Comparison of ENCODE assay signal across 16 cellular contexts in genomic region chr15:63998489-63998888, GRCh38. TPM values are rescaled to one million over a fixed set of nuclear protein-coding genes. Genes with fewer than 3 reads are reported as not detected.
DNase-seq lines count a peak whose midpoint lies in the region; ATAC-seq and TF ChIP-seq lines count a peak whose summit lies in the region.
"Had no signal": no experiment of that assay in that cellular context is flagged by ENCODE, and none has a peak within 500 bp of the region (broad histone marks: within the 10 kb centered on the region; RNA-seq: fewer than 3 reads in every experiment).

No MANE protein-coding gene starts in this region.

- H3K4me3 Mint-ChIP-seq in CD8-positive, alpha-beta memory T cell: no peak overlapping the region
- H3K4me3 Mint-ChIP-seq: H9, immature natural killer cell, naive B cell had no signal

- DNase-seq in Right ventricle myocardium inferior (ENCODE audit: missing footprints) (no peak), cardiac septum (ENCODE audit: low spot score) (no peak), mesendoderm (no peak), activated gamma-delta T cell treated with Interleukin-2 at 50 U/mL for 16 hours (no peak), GM10248 (ENCODE audit: extremely low spot score) (no peak)
- DNase-seq in CD8-positive, alpha-beta memory T cell: no peak
- DNase-seq: activated naive CD4-positive, alpha-beta T cell treated with anti-CD3 and anti-CD28 coated beads, Interleukin-2, amount 50 U/mL, for 16 hours; foreskin melanocyte; H9; immature natural killer cell; naive B cell; NCI-H146; SHP77 treated with DMSO at 0.1 percent for 48 hours had no signal

- intact Hi-C loops in Right ventricle myocardium inferior (cut with DNase I): no loop called here
- intact Hi-C loops in cardiac septum (cut with DNase I): no loop called here

- no peak overlapping the region for H2BK120ac ChIP-seq in mesendoderm (ENCODE audit: low read depth, low read length)

- H3K27ac ChIP-seq in mesendoderm (ENCODE audit: low read depth, low read length): no peak overlapping the region
- H3K27ac ChIP-seq in CD8-positive, alpha-beta memory T cell (ENCODE audit: low read depth, low read length): no peak overlapping the region

- H3K18ac ChIP-seq in mesendoderm (ENCODE audit: low read length): no peak overlapping the region

- WGBS in mesendoderm (ENCODE audit: extremely low coverage, insufficient coverage, low lambda C conversion rate): no CpG with 5 or more reads among the region's 8 CpGs

- H3K56ac ChIP-seq in mesendoderm (ENCODE audit: low read length): no peak overlapping the region

- H3K4ac ChIP-seq in mesendoderm (ENCODE audit: low read depth, low read length): no peak overlapping the region

- no peak overlapping the region for H3K4me3 ChIP-seq in mesendoderm (ENCODE audit: low read length)
- H3K4me3 ChIP-seq in CD8-positive, alpha-beta memory T cell (ENCODE audit: low read length): no peak overlapping the region
- H3K4me3 ChIP-seq: K562 had no signal

- H3K4me1 Mint-ChIP-seq in CD8-positive, alpha-beta memory T cell: peaks cover 15 to 51% (median 33%) of the 10 kb centered on the region in 3 donors

- H3K9me3 Mint-ChIP-seq in CD8-positive, alpha-beta memory T cell: no peaks in the 10 kb centered on the region
- H3K9me3 Mint-ChIP-seq: H9, immature natural killer cell, naive B cell had no signal

- no peak overlapping the region for H2BK5ac ChIP-seq in mesendoderm (ENCODE audit: low read length)

- no peak overlapping the region for H3K27ac Mint-ChIP-seq in CD8-positive, alpha-beta memory T cell
- H3K27ac Mint-ChIP-seq: immature natural killer cell, naive B cell had no signal

- no peak overlapping the region for H2AK5ac ChIP-seq in mesendoderm (ENCODE audit: low read length)

- H3K79me1 ChIP-seq in mesendoderm (ENCODE audit: low read length): no peaks in the 10 kb centered on the region

- H3K23ac ChIP-seq in mesendoderm (ENCODE audit: low read length): peak overlapping the region; percentile 57

- H3K4me2 ChIP-seq in mesendoderm (ENCODE audit: low read length): no peak overlapping the region

- no peak overlapping the region for H2BK15ac ChIP-seq in mesendoderm (replicated peaks; ENCODE audit: low read depth)

- H3K36me3 ChIP-seq in mesendoderm (ENCODE audit: control insufficient read depth, insufficient read depth, low read length): no peaks in the 10 kb centered on the region
- no peaks in the 10 kb centered on the region for H3K36me3 ChIP-seq in CD8-positive, alpha-beta memory T cell (ENCODE audit: insufficient read depth, low read length)

- H4K5ac ChIP-seq in mesendoderm (ENCODE audit: low read length): no peak overlapping the region

- peak; percentile 30 for ATAC-seq in Right ventricle myocardium inferior
- peak; percentile 19 for ATAC-seq in esophagus mucosa
- ATAC-seq in HG03175 (IDR thresholded peaks at IDR 0.05; ENCODE audit: unreplicated experiment): no peak

- no peaks in the 10 kb centered on the region for H3K36me3 Mint-ChIP-seq in CD8-positive, alpha-beta memory T cell

- POLR2A ChIA-PET in CD8-positive, alpha-beta memory T cell (lab: Charles Lee): no interaction called here
- POLR2A ChIA-PET in GM10248 (lab: Yijun Ruan, JAX): no interaction called here

- CTCF ChIA-PET in CD8-positive, alpha-beta memory T cell (lab: Charles Lee): interaction anchor here (1.0 to 1.4 kb wide), 3 partner anchors 13 to 53 kb away, joined by 3 read pairs; no protein-coding TSS in a partner anchor
- CTCF ChIA-PET in GM10248 (lab: Yijun Ruan, JAX): interaction anchor here (0.9 to 1.9 kb wide), 4 partner anchors 11 to 246 kb away, joined by 3 to 8 read pairs (median 4); no protein-coding TSS in a partner anchor

- no peaks in the 10 kb centered on the region for H3K9me3 ChIP-seq in CD8-positive, alpha-beta memory T cell (ENCODE audit: low read length)

- H3K27me3 ChIP-seq in mesendoderm (ENCODE audit: insufficient read depth, low read length, poor library complexity): no peaks in the 10 kb centered on the region
- H3K27me3 ChIP-seq in CD8-positive, alpha-beta memory T cell (ENCODE audit: insufficient read depth, low read length, poor library complexity, severe bottlenecking): no peaks in the 10 kb centered on the region

- H3K4me1 ChIP-seq in mesendoderm (ENCODE audit: control insufficient read depth, low read depth, low read length): no peaks in the 10 kb centered on the region
- no peaks in the 10 kb centered on the region for H3K4me1 ChIP-seq in CD8-positive, alpha-beta memory T cell (ENCODE audit: insufficient read depth, low read length)

- peaks cover 0 to 2% of the 10 kb centered on the region in 2 donors for H3K27me3 Mint-ChIP-seq in CD8-positive, alpha-beta memory T cell

- no peak overlapping the region for H4K8ac ChIP-seq in mesendoderm (ENCODE audit: low read depth, low read length)

- no peak for TF ChIP-seq CTCF in GM10248 (IDR thresholded peaks at IDR 0.05; ENCODE audit: control extremely low read depth, extremely low read depth, low read depth, missing control alignments)

- H3K9ac ChIP-seq in mesendoderm (ENCODE audit: low read length): no peak overlapping the region

- H3K79me2 ChIP-seq in mesendoderm (ENCODE audit: control insufficient read depth, insufficient read depth, low read length): no peaks in the 10 kb centered on the region

RNA-seq across cellular contexts. Expression of gene DAPK2, which starts 47.8 kb away (rescaled TPM):
- total RNA-seq in Right ventricle myocardium inferior: 47.9 TPM
- total RNA-seq in cardiac septum: 31.8 TPM
- 9.6 TPM for total RNA-seq in esophagus mucosa
- polyA plus RNA-seq in mesendoderm (2013, experiment 1 of 2): 0.53 TPM
- 0.49 TPM for polyA plus RNA-seq in mesendoderm (2013, experiment 2 of 2)
- total RNA-seq in CD8-positive, alpha-beta memory T cell: 1 to 10 TPM; 4.4 to 5.5 TPM
- polyA plus RNA-seq in CD8-positive, alpha-beta memory T cell: 2.2 TPM
